In the genomic region with DNA sequence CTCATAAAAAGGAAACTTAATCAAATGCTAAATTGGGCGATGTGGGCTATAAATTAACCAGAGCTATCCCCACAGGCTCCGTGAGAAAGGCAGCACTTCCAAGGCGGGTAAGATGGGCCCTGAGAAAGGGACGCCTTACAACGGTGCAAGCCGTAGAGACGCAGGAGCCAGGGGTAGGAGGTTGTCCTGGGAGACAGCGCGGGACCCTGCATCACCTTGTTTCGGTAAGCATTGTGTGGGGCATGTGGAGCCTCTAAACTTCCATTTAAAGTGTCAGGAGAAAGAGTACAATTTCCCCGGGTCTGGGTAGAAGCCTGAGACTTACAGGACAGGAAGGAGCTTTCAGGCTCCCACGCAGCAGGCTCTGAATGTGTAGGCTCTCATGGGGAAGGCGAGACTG, we compare ENCODE assay signal across 8 cellular contexts. TPM values are rescaled to one million over a fixed set of nuclear protein-coding genes. Genes with fewer than 3 reads are reported as not detected.
DNase-seq lines count a peak whose midpoint lies in the region; ATAC-seq, FAIRE-seq and TF ChIP-seq lines count a peak whose summit lies in the region.

No MANE protein-coding gene starts in this region.

- TF ChIP-seq RAD21 in GM12878 (IDR thresholded peaks at IDR 0.05; ENCODE audit: insufficient read depth, low read depth, low read length) = no peak

- H3K9me3 ChIP-seq in GM12878 (replicated peaks; ENCODE audit: control insufficient read depth, insufficient read depth, low read length) (no peaks in the 10 kb centered on the region), lower lobe of right lung (no peaks in the 10 kb centered on the region), tibial nerve (no peaks in the 10 kb centered on the region)

- no peak for FAIRE-seq in GM12878 (lab: Jason Lieb, UNC)

- no peaks in the 10 kb centered on the region for H3K36me3 ChIP-seq in GM12878 (ENCODE audit: control insufficient read depth in 2 of 2, insufficient read depth in 2 of 2, low read length in 1 of 2)
- no peaks in the 10 kb centered on the region for H3K36me3 ChIP-seq in lower lobe of right lung
- no peaks in the 10 kb centered on the region for H3K36me3 ChIP-seq in tibial nerve

- CTCF ChIA-PET in GM12878 (lab: Yijun Ruan, JAX) = interaction anchor here (1.1 to 5.0 kb wide), 4 partner anchors 12 to 33 kb away, joined by 3 to 27 read pairs (median 4); no protein-coding TSS in a partner anchor

- peaks cover 25% of the 10 kb centered on the region for H3K79me2 ChIP-seq in GM12878 (ENCODE audit: control insufficient read depth, insufficient read depth, low read length)

- peak overlapping the region; percentile 95 for H3K27ac Mint-ChIP-seq in activated T-cell treated with anti-CD3 and anti-CD28 coated beads, Interleukin-2, amount 50 U/mL, for 24 hours

- no peaks in the 10 kb centered on the region for H3K27me3 Mint-ChIP-seq in activated T-cell treated with anti-CD3 and anti-CD28 coated beads, Interleukin-2, amount 50 U/mL, for 24 hours

- TF ChIP-seq POLR2A in GM12878 (IDR thresholded peaks at IDR 0.05; ENCODE audit: low read depth, low read length) (no peak), tibial nerve (IDR thresholded peaks at IDR 0.05) (no peak)

- TSS peak; percentile 86 for BruUV-seq in GM12878 (replicated peaks; lab: Mats Ljungman, UMichigan)

- TF ChIP-seq EP300 in GM12878 (IDR thresholded peaks at IDR 0.05; ENCODE audit: borderline replicate concordance in 1 of 2, control insufficient read depth in 1 of 2, low read depth in 2 of 2, low read length in 2 of 2) = no peak
- no peak for TF ChIP-seq EP300 in tibial nerve (IDR thresholded peaks at IDR 0.05)

- peaks cover 5% of the 10 kb centered on the region for H3K36me3 Mint-ChIP-seq in activated T-cell treated with anti-CD3 and anti-CD28 coated beads, Interleukin-2, amount 50 U/mL, for 24 hours (ENCODE audit: low read depth)

- H3K27ac ChIP-seq in GM12878 (ENCODE audit: control insufficient read depth, insufficient read depth) (peak overlapping the region; percentile 79), lower lobe of right lung (peak overlapping the region; percentile 93), tibial nerve (peak overlapping the region; percentile 86 to 97 (median 94))

- H3K9ac ChIP-seq in GM12878 (ENCODE audit: control insufficient read depth, insufficient read depth, low read length) = peak overlapping the region; percentile 73

- peak overlapping the region; percentile 84 for H3K4me3 Mint-ChIP-seq in activated T-cell treated with anti-CD3 and anti-CD28 coated beads, Interleukin-2, amount 50 U/mL, for 24 hours

- peak overlapping the region; percentile 90 for H2AFZ ChIP-seq in GM12878 (ENCODE audit: control insufficient read depth, low read depth, low read length)

- no peak; the same call in 2 of the 3 replicates for ATAC-seq in GM12878
- ATAC-seq in lower lobe of right lung = no peak

- H3K4me1 ChIP-seq in GM12878 (ENCODE audit: control insufficient read depth, insufficient read depth, low read length) (peaks cover 15% of the 10 kb centered on the region), lower lobe of right lung (peaks cover 43% of the 10 kb centered on the region), tibial nerve (peaks cover 0 to 53% (median 30%) of the 10 kb centered on the region in 4 donors)

- TF ChIP-seq CTCF in GM12878 (IDR thresholded peaks at IDR 0.05 in 2 of 3, conservative IDR thresholded peaks at IDR 0.05 in 1 of 3; ENCODE audit: control insufficient read depth in 2 of 3, extremely low read depth in 1 of 3, insufficient read depth in 1 of 3, low read depth in 3 of 3, low read length in 3 of 3) (no peak), lower lobe of right lung (IDR thresholded peaks at IDR 0.05) (no peak), tibial nerve (IDR thresholded peaks at IDR 0.05) (no peak)

- intact Hi-C loops in GM12878 (cut with micrococcal nuclease; ENCODE audit: unreplicated experiment) (no loop called here), lower lobe of right lung (cut with DNase I) (no loop called here)

- no peaks in the 10 kb centered on the region for H3K27me3 ChIP-seq in GM12878 (replicated peaks in 1 of 2; ENCODE audit: control insufficient read depth in 2 of 2, insufficient read depth in 2 of 2, low read length in 1 of 2)
- H3K27me3 ChIP-seq in lower lobe of right lung (ENCODE audit: low read depth) = no peaks in the 10 kb centered on the region
- no peaks in the 10 kb centered on the region for H3K27me3 ChIP-seq in tibial nerve

- peaks cover 41% of the 10 kb centered on the region for H3K4me1 Mint-ChIP-seq in activated T-cell treated with anti-CD3 and anti-CD28 coated beads, Interleukin-2, amount 50 U/mL, for 24 hours (ENCODE audit: low read depth)

- H3K4me3 ChIP-seq in GM12878 (peak overlapping the region; percentile 74), lower lobe of right lung (peak overlapping the region; percentile 70), tibial nerve (peak overlapping the region in 3 of 4 donors; percentile 38 to 97 (median 86))

- H3K4me2 ChIP-seq in GM12878 (ENCODE audit: control insufficient read depth, insufficient read depth) = peak overlapping the region; percentile 95

- SMC1A ChIA-PET in GM12878 (lab: Charles Lee; ENCODE audit: uncharacterized antibody, unreplicated experiment) = interaction anchor here (0.6 to 0.7 kb wide), 2 partner anchors 143 to 184 kb away, joined by 3 read pairs; no protein-coding TSS in a partner anchor

- in situ Hi-C loops in GM12878 (cut with MboI) = no loop called here

- DNase-seq in activated T-cell treated with anti-CD3 and anti-CD28 coated beads, Interleukin-2, amount 50 U/mL, for 24 hours = peak; percentile 42
- no peak for DNase-seq in activated T-cell treated with anti-CD3 and anti-CD28 coated beads for 4 hours
- DNase-seq in GM12878 (ENCODE audit: low read depth, low spot score) = no peak
- no peak for DNase-seq in lower lobe of right lung
- DNase-seq in tibial nerve (ENCODE audit: low spot score in 2 of 2) = no peak
- no peak for DNase-seq in iPS-NIHi11 (ENCODE audit: low spot score)
- DNase-seq in COLO829 (ENCODE audit: low spot score) = no peak
- no peak for DNase-seq in NOMO-1 (lab: John Stamatoyannopoulos, UW; ENCODE audit: unreplicated experiment in 2 of 2)

- RAD21 ChIA-PET in GM12878 (lab: Charles Lee; ENCODE audit: unreplicated experiment) = no interaction called here

- POLR2A ChIA-PET in GM12878 (lab: Charles Lee) = interaction anchor here (0.6 to 1.0 kb wide), 3 partner anchors 32 to 88 kb away, joined by 3 to 8 read pairs (median 4); no protein-coding TSS in a partner anchor

- H3K9me3 Mint-ChIP-seq in activated T-cell treated with anti-CD3 and anti-CD28 coated beads, Interleukin-2, amount 50 U/mL, for 24 hours = no peaks in the 10 kb centered on the region

- WGBS in GM12878 (ENCODE audit: insufficient coverage, insufficient replicate concordance, low lambda C conversion rate, missing lambda C conversion rate) = 10% methylated on average over 13 of the region's 13 CpGs
- 28 to 36% methylated on average over 13 of the region's 13 CpGs for WGBS in tibial nerve, 2 donors

- no peaks in the 10 kb centered on the region; the same call in 1 of the 2 replicates for H4K20me1 ChIP-seq in GM12878 (ENCODE audit: control insufficient read depth, insufficient read depth)

RNA-seq across cellular contexts. Expression of gene PER2, which starts 1.2 kb away (rescaled TPM):
- total RNA-seq in GM12878 (2013; cell fraction: nucleolus; rRNA removed) = 42.5 and 46.3 TPM in 2 replicates
- total RNA-seq in GM12878 (2014; rRNA removed) (6.4 and 8.7 TPM in 2 replicates), GM12878 (2014; rRNA removed; fragmentation: Illumina TruSeq; extraction: Trizol) (4.1 and 4.5 TPM in 2 replicates), GM12878 (2021) (11.1 and 15.1 TPM in 2 replicates), lower lobe of right lung (24.9 TPM), tibial nerve (10 to 100 TPM in 2 of 4 donors, 1 to 10 TPM in 2; 8.2 to 18.6 (median 9.8) TPM)
- 2.2 TPM for polyA plus RNA-seq in GM12878 (2011; ENCODE audit: low read depth)
- polyA plus RNA-seq in GM12878 (2011; rRNA removed) (2.9 and 4.7 TPM in 2 replicates), GM12878 (2014; fragmentation: Illumina TruSeq; extraction: Trizol) (3.8 and 4.9 TPM in 2 replicates), GM12878 (2014; fragmentation: Nextera tagmentation; extraction: Ambion mirVana) (1 to 10 TPM; 1.5 to 2.6 TPM), GM12878 (2014; rRNA removed) (4.2 and 5.7 TPM in 2 replicates), GM12878 (2016; fragmentation: Nextera tagmentation; extraction: Ambion mirVana) (1 to 10 TPM; 4.4 to 5.5 TPM)
- polyA plus RNA-seq in GM12878 (2011; cell fraction: cytosol; rRNA removed) = 3.8 and 5.4 TPM in 2 replicates
- polyA plus RNA-seq in GM12878 (2011; cell fraction: nucleus; rRNA removed) = 10.0 and 15.3 TPM in 2 replicates
- polyA plus RNA-seq in GM12878 (2012) = 3.7 and 4.1 TPM in 2 replicates
- 15.0 and 20.9 TPM in 2 replicates for polyA minus RNA-seq in GM12878 (2011; rRNA and poly(A)+ RNA removed)
- 6.5 and 8.2 TPM in 2 replicates for polyA minus RNA-seq in GM12878 (2011; cell fraction: cytosol; rRNA and poly(A)+ RNA removed)
- 15.1 and 29.6 TPM in 2 replicates for polyA minus RNA-seq in GM12878 (2011; cell fraction: nucleus; rRNA and poly(A)+ RNA removed)

RNA-seq across cellular contexts. Expression of gene TRAF3IP1, which starts 30.7 kb away (rescaled TPM):
- total RNA-seq in GM12878 (2013; cell fraction: nucleolus; rRNA removed) = 5.9 and 7.2 TPM in 2 replicates
- total RNA-seq in GM12878 (2014; rRNA removed) = 3.3 and 3.7 TPM in 2 replicates
- total RNA-seq in GM12878 (2014; rRNA removed; fragmentation: Illumina TruSeq; extraction: Trizol) = 3.8 and 4.5 TPM in 2 replicates
- total RNA-seq in GM12878 (2021) = 7.5 and 10.9 TPM in 2 replicates
- 1.2 TPM for polyA plus RNA-seq in GM12878 (2011; ENCODE audit: low read depth)
- 2.3 and 3.2 TPM in 2 replicates for polyA plus RNA-seq in GM12878 (2011; rRNA removed)
- 1.6 and 2.6 TPM in 2 replicates for polyA plus RNA-seq in GM12878 (2011; cell fraction: cytosol; rRNA removed)
- 1.6 and 3.7 TPM in 2 replicates for polyA plus RNA-seq in GM12878 (2011; cell fraction: nucleus; rRNA removed)
- polyA plus RNA-seq in GM12878 (2012) = 2.7 TPM in 2 replicates
- polyA plus RNA-seq in GM12878 (2014; fragmentation: Illumina TruSeq; extraction: Trizol) = 6.8 and 12.5 TPM in 2 replicates
- polyA plus RNA-seq in GM12878 (2014; fragmentation: Nextera tagmentation; extraction: Ambion mirVana) = 1 to 10 TPM; 1.6 to 2.1 TPM
- 3.8 and 4.2 TPM in 2 replicates for polyA plus RNA-seq in GM12878 (2014; rRNA removed)
- 1 to 10 TPM; 2.0 to 7.4 TPM for polyA plus RNA-seq in GM12878 (2016; fragmentation: Nextera tagmentation; extraction: Ambion mirVana)
- polyA minus RNA-seq in GM12878 (2011; rRNA and poly(A)+ RNA removed) = 2.2 and 3.9 TPM in 2 replicates
- 0.67 and 1.5 TPM in 2 replicates for polyA minus RNA-seq in GM12878 (2011; cell fraction: cytosol; rRNA and poly(A)+ RNA removed)
- polyA minus RNA-seq in GM12878 (2011; cell fraction: nucleus; rRNA and poly(A)+ RNA removed) = 1.9 and 2.1 TPM in 2 replicates
- 21.7 TPM for total RNA-seq in lower lobe of right lung
- 10 to 100 TPM; 11.6 to 17.4 (median 15.7) TPM for total RNA-seq in tibial nerve

RNA-seq across cellular contexts. Expression of gene HES6, which starts 49.7 kb away (rescaled TPM):
- total RNA-seq in GM12878 (2013; cell fraction: nucleolus; rRNA removed) = 1.2 TPM in 1 of 2 replicates, not detected in the other
- total RNA-seq in GM12878 (2014; rRNA removed) = 1.4 and 1.5 TPM in 2 replicates
- total RNA-seq in GM12878 (2014; rRNA removed; fragmentation: Illumina TruSeq; extraction: Trizol) = 0.23 and 0.67 TPM in 2 replicates
- 1.7 and 1.8 TPM in 2 replicates for total RNA-seq in GM12878 (2021)
- polyA plus RNA-seq in GM12878 (2011; ENCODE audit: low read depth) = 0.43 TPM
- 0.33 and 0.61 TPM in 2 replicates for polyA plus RNA-seq in GM12878 (2011; rRNA removed)
- 0.99 and 1.9 TPM in 2 replicates for polyA plus RNA-seq in GM12878 (2011; cell fraction: cytosol; rRNA removed)
- 3.0 and 4.6 TPM in 2 replicates for polyA plus RNA-seq in GM12878 (2011; cell fraction: nucleus; rRNA removed)
- 0.62 and 0.97 TPM in 2 replicates for polyA plus RNA-seq in GM12878 (2012)
- polyA plus RNA-seq in GM12878 (2014; fragmentation: Illumina TruSeq; extraction: Trizol) = 0.21 TPM in 1 of 2 replicates, not detected in the other
- under 1 TPM; 0.11 to 0.15 TPM for polyA plus RNA-seq in GM12878 (2014; fragmentation: Nextera tagmentation; extraction: Ambion mirVana)
- 1.2 and 2.5 TPM in 2 replicates for polyA plus RNA-seq in GM12878 (2014; rRNA removed)
- 1 to 10 TPM in 1 of 2 experiments, under 1 TPM in 1; 1.00 to 1.1 TPM for polyA plus RNA-seq in GM12878 (2016; fragmentation: Nextera tagmentation; extraction: Ambion mirVana)
- polyA minus RNA-seq in GM12878 (2011; rRNA and poly(A)+ RNA removed) = 0.46 TPM in 1 of 2 replicates, not detected in the other
- not detected in 2 replicates for polyA minus RNA-seq in GM12878 (2011; cell fraction: cytosol; rRNA and poly(A)+ RNA removed)
- polyA minus RNA-seq in GM12878 (2011; cell fraction: nucleus; rRNA and poly(A)+ RNA removed) = 1.2 and 2.1 TPM in 2 replicates
- 6.1 TPM for total RNA-seq in lower lobe of right lung
- total RNA-seq in tibial nerve = 10 to 100 TPM in 2 of 4 donors, 1 to 10 TPM in 2; 4.4 to 18.6 (median 12.4) TPM
